Comparison of ENCODE assay signal across 19 cellular contexts in the genomic region with DNA sequence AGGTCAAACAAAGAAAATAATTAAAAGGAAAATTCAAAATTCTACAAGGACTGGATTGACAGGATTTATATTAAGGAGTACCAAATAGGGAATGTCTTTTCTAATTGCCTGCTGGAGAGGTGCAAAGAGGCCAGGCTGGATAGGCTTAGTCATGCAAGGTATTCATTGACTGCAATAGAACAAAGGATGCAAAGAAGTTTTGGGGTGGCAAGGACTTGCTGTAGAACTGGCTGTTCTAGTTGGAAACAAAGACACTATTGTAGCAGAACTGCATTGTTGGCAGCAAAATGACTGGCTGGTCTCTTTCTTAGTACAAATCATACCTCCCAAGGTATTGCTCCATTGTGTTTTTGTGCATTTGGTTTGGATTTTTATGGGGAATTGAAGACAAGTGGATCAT. TPM values are rescaled to one million over a fixed set of nuclear protein-coding genes. Genes with fewer than 3 reads are reported as not detected.
DNase-seq lines count a peak whose midpoint lies in the region; ATAC-seq, FAIRE-seq and TF ChIP-seq lines count a peak whose summit lies in the region.
"Had no signal": no experiment of that assay in that cellular context is flagged by ENCODE, and none has a peak within 500 bp of the region (broad histone marks: within the 10 kb centered on the region; RNA-seq: fewer than 3 reads in every experiment).

No MANE protein-coding gene starts in this region.

- H3K27ac Mint-ChIP-seq in mesothelial cell of epicardium, result peak overlapping the region; percentile 14
- H3K27ac Mint-ChIP-seq: activated T-helper 1 cell treated with anti-CD3 and anti-CD28 coated beads, Interleukin-12 subunit alpha, Interleukin-12 subunit beta, Interleukin-2, Interleukin-4 antibody, amounts not matched to agents 30 ng/mL and 10 ng/mL and 1 ng/mL, durations not matched to agents 14 hours and 24 hours and 36 hours had no signal

- H3K36me3 Mint-ChIP-seq in mesothelial cell of epicardium, result peaks cover 13% of the 10 kb centered on the region

- FAIRE-seq in urothelium cell line (lab: Jason Lieb, UNC), result no peak
- FAIRE-seq: A549, D721Med, kidney had no signal

- ATAC-seq in psoas muscle, result no peak
- ATAC-seq: A549 had no signal

- DNase-seq in NCI-H345 (lab: John Stamatoyannopoulos, UW), result peak; percentile 17
- no peak for DNase-seq in NCI-H345 treated with DMSO at 0.1 percent for 48 hours (lab: John Stamatoyannopoulos, UW; ENCODE audit: unreplicated experiment)
- DNase-seq in dorsolateral prefrontal cortex, result peak in 3 of 10 donors; percentile 12 to 58 (median 46)
- DNase-seq in mesothelial cell of epicardium (ENCODE audit: low spot score in 2 of 2, unreplicated experiment in 2 of 2), result no peak
- peak; percentile 52 for DNase-seq in urothelium cell line (ENCODE audit: low spot score)
- DNase-seq in activated CD8-positive, alpha-beta memory T cell treated with anti-CD3 and anti-CD28 coated beads for 24 hours, result no peak
- no peak for DNase-seq in psoas muscle
- no peak for DNase-seq in NCI-H446 (lab: John Stamatoyannopoulos, UW)
- DNase-seq: kidney; MG63; NCI-H524 treated with DMSO at 0.1 percent for 48 hours; stimulated activated CD4-positive, alpha-beta T cell treated with anti-CD3 and anti-CD28 coated beads, Interleukin-1b, Interleukin-23, amount 100 ng/mL, for 48 hours; stimulated activated naive CD4-positive, alpha-beta T cell treated with Interleukin-2 at 50 U/mL for 16 hours had no signal

- no peaks in the 10 kb centered on the region for H3K9me3 ChIP-seq in psoas muscle
- H3K9me3 ChIP-seq: A549, esophagus muscularis mucosa, MG63, neutrophil had no signal

- H3K4me3 ChIP-seq in dorsolateral prefrontal cortex (peak overlapping the region in 18 of 59 donors; percentile 1 to 37 (median 12)), psoas muscle (no peak overlapping the region)
- H3K4me3 ChIP-seq: A549, cardiac muscle cell, esophagus muscularis mucosa, MG63 had no signal

- TF ChIP-seq CTCF in dorsolateral prefrontal cortex (IDR thresholded peaks at IDR 0.05 in 54 of 56, conservative IDR thresholded peaks at IDR 0.05 in 2 of 56; ENCODE audit: low read depth in 1 of 56, partially characterized antibody in 56 of 56) (peak in 3 of 56 donors; percentile 17 to 36 (median 19)), mesothelial cell of epicardium (IDR thresholded peaks at IDR 0.05; ENCODE audit: unreplicated experiment) (no peak), psoas muscle (IDR thresholded peaks at IDR 0.05) (no peak)

- H3K36me3 ChIP-seq in psoas muscle (ENCODE audit: insufficient read depth in 1 of 2, low read depth in 1 of 2), result no peaks in the 10 kb centered on the region
- H3K36me3 ChIP-seq: cardiac muscle cell, esophagus muscularis mucosa, neutrophil had no signal

- no peaks in the 10 kb centered on the region for H3K9me3 Mint-ChIP-seq in mesothelial cell of epicardium
- H3K9me3 Mint-ChIP-seq: activated T-helper 1 cell treated with anti-CD3 and anti-CD28 coated beads, Interleukin-12 subunit alpha, Interleukin-12 subunit beta, Interleukin-2, Interleukin-4 antibody, amounts not matched to agents 30 ng/mL and 10 ng/mL and 1 ng/mL, durations not matched to agents 14 hours and 24 hours and 36 hours had no signal

- intact Hi-C loops in dorsolateral prefrontal cortex (cut with DNase I), result no loop called here
- intact Hi-C loops in psoas muscle (cut with DNase I), result no loop called here

- H3K27ac ChIP-seq in dorsolateral prefrontal cortex, result peak overlapping the region in 58 of 59 donors; percentile 1 to 93 (median 78)
- H3K27ac ChIP-seq in psoas muscle, result no peak overlapping the region
- H3K27ac ChIP-seq: A549, cardiac muscle cell, neutrophil had no signal

- H3K27me3 Mint-ChIP-seq in mesothelial cell of epicardium (ENCODE audit: low read depth), result no peaks in the 10 kb centered on the region

- H3K4me1 ChIP-seq in psoas muscle, result no peaks in the 10 kb centered on the region
- H3K4me1 ChIP-seq: A549, esophagus muscularis mucosa had no signal

- no peak overlapping the region for H3K4me3 Mint-ChIP-seq in mesothelial cell of epicardium
- H3K4me3 Mint-ChIP-seq: activated T-helper 1 cell treated with anti-CD3 and anti-CD28 coated beads, Interleukin-12 subunit alpha, Interleukin-12 subunit beta, Interleukin-2, Interleukin-4 antibody, amounts not matched to agents 30 ng/mL and 10 ng/mL and 1 ng/mL, durations not matched to agents 14 hours and 24 hours and 36 hours had no signal

- H3K27me3 ChIP-seq in dorsolateral prefrontal cortex (no peaks in the 10 kb centered on the region), psoas muscle (ENCODE audit: insufficient read depth in 3 of 3, low read length in 2 of 3) (peaks cover 0 to 3% (median 1%) of the 10 kb centered on the region in 3 donors)
- H3K27me3 ChIP-seq: cardiac muscle cell, esophagus muscularis mucosa, MG63, neutrophil had no signal

- H3K4me1 Mint-ChIP-seq in mesothelial cell of epicardium, result peaks cover 9% of the 10 kb centered on the region

RNA-seq across cellular contexts. Expression of a gene that starts 10.1 kb away (rescaled TPM):
- 100 to 1,000 TPM in 39 of 120 experiments, 10 to 100 TPM in 81; 39.2 to 161 (median 86.9) TPM for total RNA-seq in dorsolateral prefrontal cortex
- 15.3 to 15.6 TPM (median 15.3 TPM) in 3 replicates for total RNA-seq in mesothelial cell of epicardium
- total RNA-seq in psoas muscle, result under 1 TPM; 0.08 to 0.60 (median 0.16) TPM
- under 1 TPM; 0.04 to 0.14 (median 0.04) TPM for polyA plus RNA-seq in psoas muscle

Comparison
In these comparisons a context has a peak if more than half of its experiments do, and no peak if none do; other contexts are left out.
1. DNase-seq: peak in NCI-H345 (single experiment) and urothelium cell line (single experiment); none in NCI-H345 treated with DMSO at 0.1 percent for 48 hours (single experiment), mesothelial cell of epicardium (0 of 2), activated CD8-positive, alpha-beta memory T cell treated with anti-CD3 and anti-CD28 coated beads for 24 hours (single experiment), psoas muscle (0 of 2) and NCI-H446 (0 of 2).
2. RNA of a gene that starts 10.1 kb away (total RNA-seq): 39.2 to 161 TPM in dorsolateral prefrontal cortex and 15.3 to 15.6 TPM in mesothelial cell of epicardium; 0.08 to 0.60 TPM in psoas muscle; every median in the first group is over 10 times any median in the second.